11 cellular contexts compared by ENCODE assay signal in the genomic region with DNA sequence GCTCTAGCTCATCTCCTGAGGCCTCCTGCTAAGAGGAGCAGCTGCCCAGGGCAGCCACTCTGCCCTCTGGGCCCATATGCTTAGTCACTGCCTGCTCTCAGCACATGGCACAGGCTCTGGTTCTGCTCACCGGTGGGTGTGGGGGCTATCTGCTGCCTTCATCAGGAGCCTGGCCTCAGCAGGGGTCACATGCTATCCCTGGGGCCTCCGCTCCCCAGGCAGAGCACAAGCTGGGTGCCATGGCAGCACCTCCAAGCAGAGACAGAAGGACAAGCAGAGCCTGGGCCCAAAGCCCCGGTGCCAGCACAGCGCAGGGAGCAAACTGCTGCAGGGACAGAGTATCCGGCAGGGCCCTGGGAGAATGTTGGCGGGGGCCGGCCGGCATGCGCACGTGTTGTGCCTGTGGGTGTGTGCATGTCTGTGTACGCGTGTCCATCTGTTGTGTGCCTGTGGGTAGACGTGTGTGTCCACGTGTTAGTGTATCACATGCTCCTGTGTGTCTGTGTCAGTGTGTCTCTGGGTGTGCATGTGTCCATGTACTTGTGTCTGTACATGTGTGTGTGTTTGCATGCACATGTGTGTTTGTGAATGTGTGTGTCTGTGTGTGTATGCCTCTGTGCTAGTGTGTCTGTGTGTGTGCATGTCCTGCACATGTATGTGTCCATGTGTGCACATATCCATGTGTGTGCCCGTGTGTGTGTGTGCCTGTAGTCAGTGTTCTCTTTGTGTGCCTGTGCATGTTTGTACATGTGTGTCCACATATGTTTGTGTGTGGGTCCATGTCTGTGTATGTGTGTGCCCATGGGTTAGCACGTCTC.
A peak's percentile ranks its signal among the peaks of the same experiment; 100 is the strongest.
DNase-seq lines count a peak whose midpoint lies in the region; ATAC-seq and TF ChIP-seq lines count a peak whose summit lies in the region.
"Had no signal": no experiment of that assay in that cellular context is flagged by ENCODE, and none has a peak within 500 bp of the region (broad histone marks: within the 10 kb centered on the region; RNA-seq: fewer than 3 reads in every experiment).

No MANE protein-coding gene starts in this region.

- TF ChIP-seq CTCF in SU-DHL-6 (IDR thresholded peaks at IDR 0.05; ENCODE audit: insufficient read depth, low read length, poor library complexity, severe bottlenecking) (no peak), tibial nerve (IDR thresholded peaks at IDR 0.05) (no peak)

- peak overlapping the region; percentile 1 for H3K27ac Mint-ChIP-seq in T-helper 2 cell treated with Interferon-gamma antibody and Interleukin-4, amounts not matched to agents 5 μg/mL and 100 μg/mL, for 36 hours

- H3K4me1 Mint-ChIP-seq in T-helper 2 cell treated with Interferon-gamma antibody and Interleukin-4, amounts not matched to agents 5 μg/mL and 100 μg/mL, for 36 hours (ENCODE audit: low read depth): peaks cover 13% of the 10 kb centered on the region

- H3K4me3 ChIP-seq in SU-DHL-6 (ENCODE audit: insufficient read depth, low read length, poor library complexity, severe bottlenecking) (no peak overlapping the region), tibial nerve (no peak overlapping the region)

- H3K36me3 ChIP-seq in SU-DHL-6 (ENCODE audit: low read length): peaks cover 9% of the 10 kb centered on the region; the same call in 1 of the 2 replicates
- H3K36me3 ChIP-seq in tibial nerve: no peaks in the 10 kb centered on the region
- H3K36me3 ChIP-seq: brain microvascular endothelial cell had no signal

- no peaks in the 10 kb centered on the region for H3K9me3 Mint-ChIP-seq in T-helper 2 cell treated with Interferon-gamma antibody and Interleukin-4, amounts not matched to agents 5 μg/mL and 100 μg/mL, for 36 hours

- peak overlapping the region; percentile 99 for H3K27ac ChIP-seq in SU-DHL-6 (ENCODE audit: low read depth, low read length)
- H3K27ac ChIP-seq in tibial nerve: no peak overlapping the region
- H3K27ac ChIP-seq: brain microvascular endothelial cell had no signal

- H3K9me3 ChIP-seq in SU-DHL-6 (ENCODE audit: insufficient read depth, low read length) (no peaks in the 10 kb centered on the region), tibial nerve (peaks cover 0 to 27% (median 0%) of the 10 kb centered on the region in 4 donors)

- H3K4me3 Mint-ChIP-seq in T-helper 2 cell treated with Interferon-gamma antibody and Interleukin-4, amounts not matched to agents 5 μg/mL and 100 μg/mL, for 36 hours: no peak overlapping the region

- no peaks in the 10 kb centered on the region for H3K9me2 ChIP-seq in SU-DHL-6 (replicated peaks; ENCODE audit: insufficient read depth, low read length)

- no peaks in the 10 kb centered on the region for H3K4me1 ChIP-seq in tibial nerve

- no peak for TF ChIP-seq EP300 in tibial nerve (IDR thresholded peaks at IDR 0.05)

- no peaks in the 10 kb centered on the region for H3K27me3 Mint-ChIP-seq in T-helper 2 cell treated with Interferon-gamma antibody and Interleukin-4, amounts not matched to agents 5 μg/mL and 100 μg/mL, for 36 hours (ENCODE audit: low read depth)

- peak overlapping the region; percentile 16 for H3K4me2 ChIP-seq in SU-DHL-6 (ENCODE audit: low read depth, low read length, poor library complexity, severe bottlenecking)

- H3F3A ChIP-seq in SU-DHL-6 (ENCODE audit: insufficient read depth): peaks cover 77% of the 10 kb centered on the region

- peak overlapping the region; percentile 19; the same call in 1 of the 2 replicates for H3K9ac ChIP-seq in SU-DHL-6 (ENCODE audit: low read length)

- H3K36me3 Mint-ChIP-seq in T-helper 2 cell treated with Interferon-gamma antibody and Interleukin-4, amounts not matched to agents 5 μg/mL and 100 μg/mL, for 36 hours (ENCODE audit: low read depth): peaks cover 8% of the 10 kb centered on the region

- H2AFZ ChIP-seq in SU-DHL-6 (ENCODE audit: low read depth, low read length, severe bottlenecking): no peak overlapping the region

- ATAC-seq in GM21825 (IDR thresholded peaks at IDR 0.05; ENCODE audit: unreplicated experiment): no peak

- H3K79me2 ChIP-seq in SU-DHL-6 (ENCODE audit: insufficient read depth, low read length): peaks cover 11% of the 10 kb centered on the region; the same call in 1 of the 2 replicates

- DNase-seq in T-helper 2 cell treated with Interferon-gamma antibody and Interleukin-4, amounts not matched to agents 5 μg/mL and 100 μg/mL, for 36 hours (ENCODE audit: low spot score): no peak
- DNase-seq in T-helper 2 cell (no peak), mucosa of gallbladder (ENCODE audit: low spot score) (peak; percentile 9), tibial nerve (ENCODE audit: low spot score in 2 of 2) (no peak), COLO829 (ENCODE audit: low spot score) (no peak)
- DNase-seq: brain microvascular endothelial cell, DMS53, Kasumi-1 had no signal

- H3K27me3 ChIP-seq in SU-DHL-6 (ENCODE audit: low read length): no peaks in the 10 kb centered on the region
- H3K27me3 ChIP-seq in tibial nerve: no peaks in the 10 kb centered on the region
- H3K27me3 ChIP-seq: brain microvascular endothelial cell had no signal

- TF ChIP-seq POLR2A in GM19099 (IDR thresholded peaks at IDR 0.05; ENCODE audit: extremely low read depth, insufficient read length, low read depth): peak; percentile 76
- TF ChIP-seq POLR2A in tibial nerve (IDR thresholded peaks at IDR 0.05): no peak

- H4K20me1 ChIP-seq in SU-DHL-6 (ENCODE audit: low read depth, low read length): no peaks in the 10 kb centered on the region; the same call in 1 of the 2 replicates

- WGBS in tibial nerve, 2 donors: 90 to 94% methylated on average over 14 to 16 of the region's 16 CpGs
